Comparison of ENCODE assay signal across 8 cellular contexts in the genomic region with DNA sequence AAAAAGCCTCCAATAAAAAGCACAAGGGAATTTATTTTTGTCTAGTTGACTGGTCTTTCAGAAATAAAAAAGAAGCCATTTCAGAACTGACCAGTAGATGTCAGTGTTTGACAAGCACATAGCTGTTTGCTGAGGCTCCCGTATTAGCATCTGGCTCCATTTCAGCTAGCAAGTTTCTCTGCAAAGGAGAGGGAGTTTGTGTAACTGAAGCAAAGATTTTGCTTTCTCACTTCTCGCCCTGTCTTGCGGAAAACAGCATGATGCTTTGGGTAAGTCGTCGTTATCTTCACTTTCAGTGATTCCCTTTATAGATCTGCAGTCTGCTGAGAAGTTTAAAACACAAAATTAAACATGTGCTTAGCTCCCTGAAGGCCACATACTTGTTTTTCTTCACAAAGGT.
DNase-seq lines count a peak whose midpoint lies in the region; ATAC-seq, FAIRE-seq and TF ChIP-seq lines count a peak whose summit lies in the region.

No MANE protein-coding gene starts in this region.

- H3K27me3 ChIP-seq in GM23338 (ENCODE audit: insufficient read depth) (peaks cover 7% of the 10 kb centered on the region; the same call in 1 of the 2 replicates), MM.1S (replicated peaks; ENCODE audit: insufficient read depth, low read length) (no peaks in the 10 kb centered on the region), bronchial epithelial cell (ENCODE audit: control insufficient read depth, insufficient read depth, low read length) (no peaks in the 10 kb centered on the region)

- H3K36me3 ChIP-seq in GM23338 (ENCODE audit: insufficient read depth) = no peaks in the 10 kb centered on the region
- no peaks in the 10 kb centered on the region for H3K36me3 ChIP-seq in MM.1S (replicated peaks; ENCODE audit: insufficient read depth, low read length)
- no peaks in the 10 kb centered on the region for H3K36me3 ChIP-seq in bronchial epithelial cell (ENCODE audit: control insufficient read depth, insufficient read depth, low read length)

- FAIRE-seq in bronchial epithelial cell (lab: Jason Lieb, UNC) = no peak

- H3K9me3 Mint-ChIP-seq in GM23338 = no peaks in the 10 kb centered on the region

- H4K20me1 ChIP-seq in GM23338 (replicated peaks; ENCODE audit: insufficient read depth) (no peaks in the 10 kb centered on the region), MM.1S (ENCODE audit: insufficient read depth, low read length) (no peaks in the 10 kb centered on the region)

- no peak overlapping the region for H3K4me3 ChIP-seq in GM23338
- H3K4me3 ChIP-seq in MM.1S (ENCODE audit: low read length) = peak overlapping the region; percentile 16
- H3K4me3 ChIP-seq in bronchial epithelial cell (ENCODE audit: low read depth, low read length) = no peak overlapping the region

- peak overlapping the region; percentile 0; the same call in 1 of the 2 replicates for H3K9ac ChIP-seq in MM.1S (ENCODE audit: low read length)

- peak; percentile 62 to 73 for TF ChIP-seq CTCF in GM23338 (conservative IDR thresholded peaks at IDR 0.05; ENCODE audit: low read depth in 2 of 2)
- peak; percentile 74 for TF ChIP-seq CTCF in MM.1S (IDR thresholded peaks at IDR 0.05; ENCODE audit: low read length)
- TF ChIP-seq CTCF in bronchial epithelial cell (IDR thresholded peaks at IDR 0.05; ENCODE audit: insufficient read depth, low read length, severe bottlenecking) = peak; percentile 67

- DNase-seq in stimulated activated CD4-positive, alpha-beta T cell treated with anti-CD3 and anti-CD28 coated beads, Interleukin-1b, Interleukin-23, amount 100 ng/mL, for 48 hours = peak; percentile 15
- no peak for DNase-seq in stimulated activated CD4-positive, alpha-beta T cell treated with anti-CD3 and anti-CD28 coated beads, Interleukin-12 subunit alpha, Interleukin-12 subunit beta, amount 100 ng/mL, for 4 hours
- peak; percentile 71 for DNase-seq in GM23338 (ENCODE audit: low spot score)
- DNase-seq in MM.1S = peak; percentile 86
- peak; percentile 0 to 2 for DNase-seq in SHP77 (lab: John Stamatoyannopoulos, UW)
- peak; percentile 55 for DNase-seq in bronchial epithelial cell (ENCODE audit: low read depth)
- no peak for DNase-seq in left colon
- peak; percentile 50 for DNase-seq in ureter (ENCODE audit: low spot score)

- no peaks in the 10 kb centered on the region for H3F3A ChIP-seq in GM23338 (replicated peaks; ENCODE audit: low read depth)
- H3F3A ChIP-seq in MM.1S (ENCODE audit: insufficient read depth, low read length) = peaks cover 3% of the 10 kb centered on the region; the same call in 1 of the 2 replicates

- peaks cover 4% of the 10 kb centered on the region for H3K27me3 Mint-ChIP-seq in GM23338 (ENCODE audit: insufficient read depth, low read depth, poor library complexity)

- H3K27ac ChIP-seq in GM23338 (ENCODE audit: low read depth) (no peak overlapping the region), MM.1S (ENCODE audit: low read length) (peak overlapping the region; percentile 42; the same call in 1 of the 2 replicates)

- intact Hi-C loops in left colon (cut with DNase I, micrococcal nuclease) = no loop called here

- H3K27ac Mint-ChIP-seq in GM23338 = no peak overlapping the region

- H3K4me2 ChIP-seq in GM23338 = no peak overlapping the region
- H3K4me2 ChIP-seq in MM.1S (ENCODE audit: low read depth, low read length) = peak overlapping the region; percentile 65

- ATAC-seq in GM23338 = peak; percentile 48
- peak; percentile 54 for ATAC-seq in left colon

- H3K4me1 ChIP-seq in GM23338 (ENCODE audit: insufficient read depth) (no peaks in the 10 kb centered on the region), MM.1S (ENCODE audit: low read length) (0 out of 2 replicates have a peak, but pooled peaks cover 4% of the 10 kb centered on the region)

- H3K79me2 ChIP-seq in GM23338 (replicated peaks; ENCODE audit: insufficient read depth) (no peaks in the 10 kb centered on the region), MM.1S (ENCODE audit: low read length) (no peaks in the 10 kb centered on the region)

- H3K9me2 ChIP-seq in GM23338 (ENCODE audit: insufficient read depth) = no peaks in the 10 kb centered on the region
- H3K9me2 ChIP-seq in MM.1S (replicated peaks; ENCODE audit: insufficient read depth, low read length) = no peaks in the 10 kb centered on the region

- H3K9me3 ChIP-seq in MM.1S (replicated peaks; ENCODE audit: insufficient read depth, low read length) = no peaks in the 10 kb centered on the region

- no peak overlapping the region for H3K4me3 Mint-ChIP-seq in GM23338

- H3K36me3 Mint-ChIP-seq in GM23338 (ENCODE audit: low read depth) = no peaks in the 10 kb centered on the region

- H2AFZ ChIP-seq in GM23338 (no peak overlapping the region), MM.1S (ENCODE audit: low read length) (peak overlapping the region; percentile 40)

- H3K4me1 Mint-ChIP-seq in GM23338 = peaks cover 4% of the 10 kb centered on the region; the same call in 2 of the 3 replicates

TF ChIP-seq in GM23338, 12 proteins besides CTCF, POLR2A, EP300 and RAD21:
- TF ChIP-seq JUNB (IDR thresholded peaks at IDR 0.05; ENCODE audit: unreplicated experiment) = no peak
- no peak for TF ChIP-seq CREB1 (CRISPR knock-in tag; IDR thresholded peaks at IDR 0.05; ENCODE audit: low read depth)
- TF ChIP-seq STAT1 (IDR thresholded peaks at IDR 0.05; ENCODE audit: unreplicated experiment) = no peak
- TF ChIP-seq ZNF331 (CRISPR knock-in tag; IDR thresholded peaks at IDR 0.05; ENCODE audit: low read depth) = no peak
- TF ChIP-seq, protein P1, sequence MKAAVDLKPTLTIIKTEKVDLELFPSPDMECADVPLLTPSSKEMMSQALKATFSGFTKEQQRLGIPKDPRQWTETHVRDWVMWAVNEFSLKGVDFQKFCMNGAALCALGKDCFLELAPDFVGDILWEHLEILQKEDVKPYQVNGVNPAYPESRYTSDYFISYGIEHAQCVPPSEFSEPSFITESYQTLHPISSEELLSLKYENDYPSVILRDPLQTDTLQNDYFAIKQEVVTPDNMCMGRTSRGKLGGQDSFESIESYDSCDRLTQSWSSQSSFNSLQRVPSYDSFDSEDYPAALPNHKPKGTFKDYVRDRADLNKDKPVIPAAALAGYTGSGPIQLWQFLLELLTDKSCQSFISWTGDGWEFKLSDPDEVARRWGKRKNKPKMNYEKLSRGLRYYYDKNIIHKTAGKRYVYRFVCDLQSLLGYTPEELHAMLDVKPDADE (IDR thresholded peaks at IDR 0.05) = no peak
- TF ChIP-seq NANOG (IDR thresholded peaks at IDR 0.05; ENCODE audit: borderline replicate concordance) = no peak
- TF ChIP-seq EZH2phosphoT487 (IDR thresholded peaks at IDR 0.05; ENCODE audit: unreplicated experiment) = no peak

Comparison
In these comparisons a context has a peak if more than half of its experiments do, and no peak if none do; other contexts are left out.
1. DNase-seq: peak in stimulated activated CD4-positive, alpha-beta T cell treated with anti-CD3 and anti-CD28 coated beads, Interleukin-1b, Interleukin-23, amount 100 ng/mL, for 48 hours (single experiment), GM23338 (single experiment), MM.1S (single experiment), SHP77 (2 of 2), bronchial epithelial cell (single experiment) and ureter (single experiment); none in stimulated activated CD4-positive, alpha-beta T cell treated with anti-CD3 and anti-CD28 coated beads, Interleukin-12 subunit alpha, Interleukin-12 subunit beta, amount 100 ng/mL, for 4 hours (single experiment) and left colon (0 of 2).
2. Peak in every context shown above with its lines, with median percentiles within 50 percentile points of each other: CTCF ChIP-seq.